ENCODE assay signal across 15 cellular contexts in genomic region chr2:9308186-9308955, GRCh38.
DNase-seq lines count a peak whose midpoint lies in the region; ATAC-seq and TF ChIP-seq lines count a peak whose summit lies in the region.
"Had no signal": no experiment of that assay in that cellular context is flagged by ENCODE, and none has a peak within 500 bp of the region (broad histone marks: within the 10 kb centered on the region; RNA-seq: fewer than 3 reads in every experiment).

No MANE protein-coding gene starts in this region.

- H3K36me3 ChIP-seq in GM23248 (ENCODE audit: low read depth) (no peaks in the 10 kb centered on the region), ascending aorta (no peaks in the 10 kb centered on the region), stomach smooth muscle (ENCODE audit: control insufficient read depth in 2 of 2, insufficient read depth in 2 of 2, low read length in 2 of 2) (no peaks in the 10 kb centered on the region), tibial nerve (no peaks in the 10 kb centered on the region), endodermal cell (ENCODE audit: control insufficient read depth, insufficient read depth, low read length) (no peaks in the 10 kb centered on the region)
- H3K36me3 ChIP-seq: adrenal gland, SJSA1 had no signal

- peaks cover 13% of the 10 kb centered on the region for H3K4me1 Mint-ChIP-seq in endodermal cell
- H3K4me1 Mint-ChIP-seq: B cell had no signal

- H4K20me1 ChIP-seq in GM23248 (ENCODE audit: insufficient read depth), result no peaks in the 10 kb centered on the region

- 86% methylated on average over 14 of the region's 14 CpGs for WGBS in GM23248 (ENCODE audit: low coverage in 1 of 2, low lambda C conversion rate in 2 of 2, missing lambda C conversion rate in 2 of 2), 2 experiments
- 79 to 85% methylated on average over 14 of the region's 14 CpGs for WGBS in tibial nerve, 2 donors
- WGBS in endodermal cell (ENCODE audit: insufficient coverage in 1 of 2, insufficient read length in 1 of 2), 2 experiments, result 86 to 92% methylated on average over 10 to 14 of the region's 14 CpGs

- H3K27me3 ChIP-seq in GM23248 (replicated peaks; ENCODE audit: insufficient read depth) (no peaks in the 10 kb centered on the region), ascending aorta (no peaks in the 10 kb centered on the region), stomach smooth muscle (ENCODE audit: control insufficient read depth in 1 of 2, insufficient read depth in 2 of 2, low read length in 2 of 2) (no peaks in the 10 kb centered on the region), tibial nerve (no peaks in the 10 kb centered on the region), endodermal cell (ENCODE audit: control insufficient read depth, insufficient read depth, low read length, poor library complexity, severe bottlenecking) (no peaks in the 10 kb centered on the region)
- H3K27me3 ChIP-seq: adrenal gland, SJSA1 had no signal

- no peak for ATAC-seq in GM18858 (IDR thresholded peaks at IDR 0.05; ENCODE audit: unreplicated experiment)

- intact Hi-C loops in ascending aorta (cut with DNase I), result no loop called here

- H3K4me3 ChIP-seq in GM23248 (no peak overlapping the region), ascending aorta (no peak overlapping the region), fibroblast of the aortic adventitia (ENCODE audit: low read depth, low read length) (no peak overlapping the region), stomach smooth muscle (ENCODE audit: low read length in 2 of 2) (no peak overlapping the region), tibial nerve (no peak overlapping the region), endodermal cell (ENCODE audit: low read length) (no peak overlapping the region)
- H3K4me3 ChIP-seq: adrenal gland, SJSA1 had no signal

- no peaks in the 10 kb centered on the region for H3K9me2 ChIP-seq in GM23248 (ENCODE audit: insufficient read depth)

- no peak overlapping the region for H2AFZ ChIP-seq in GM23248

- peaks cover 77% of the 10 kb centered on the region for H3K79me2 ChIP-seq in GM23248 (ENCODE audit: insufficient read depth)

- no peak for TF ChIP-seq EP300 in tibial nerve (IDR thresholded peaks at IDR 0.05)

- peaks cover 58% of the 10 kb centered on the region for H3F3A ChIP-seq in GM23248 (ENCODE audit: insufficient read depth)

- H3K4me3 Mint-ChIP-seq in endodermal cell, result no peak overlapping the region
- H3K4me3 Mint-ChIP-seq: B cell had no signal

- H3K27ac Mint-ChIP-seq in endodermal cell, result no peak overlapping the region
- H3K27ac Mint-ChIP-seq: B cell had no signal

- TF ChIP-seq CTCF in ascending aorta (IDR thresholded peaks at IDR 0.05) (no peak), fibroblast of the aortic adventitia (IDR thresholded peaks at IDR 0.05; ENCODE audit: insufficient read depth, low read length) (no peak), tibial nerve (IDR thresholded peaks at IDR 0.05) (no peak), endodermal cell (conservative IDR thresholded peaks at IDR 0.05) (no peak)

- H3K27ac ChIP-seq in GM23248, result peak overlapping the region; percentile 22; the same call in 1 of the 2 replicates
- H3K27ac ChIP-seq in ascending aorta, result peak overlapping the region; percentile 77 to 80
- H3K27ac ChIP-seq in stomach smooth muscle (ENCODE audit: low read length), result peak overlapping the region; percentile 71
- H3K27ac ChIP-seq in tibial nerve, result peak overlapping the region in 2 of 4 donors; percentile 16 to 61
- H3K27ac ChIP-seq in endodermal cell (ENCODE audit: low read depth, low read length), result no peak overlapping the region
- H3K27ac ChIP-seq: adrenal gland, SJSA1 had no signal

- no peaks in the 10 kb centered on the region for H3K27me3 Mint-ChIP-seq in endodermal cell (ENCODE audit: insufficient read depth)

- in situ Hi-C loops in GM23248 (cut with MboI), result no loop called here

- H3K9ac ChIP-seq in GM23248 (no peak overlapping the region), stomach smooth muscle (ENCODE audit: low read length in 2 of 2) (no peak overlapping the region), endodermal cell (ENCODE audit: extremely low read depth, low read length, poor library complexity, severe bottlenecking) (no peak overlapping the region)

- H3K9me3 ChIP-seq in GM23248 (ENCODE audit: low read depth) (no peaks in the 10 kb centered on the region), ascending aorta (no peaks in the 10 kb centered on the region), stomach smooth muscle (ENCODE audit: control insufficient read depth in 2 of 2, low read length in 2 of 2) (no peaks in the 10 kb centered on the region), tibial nerve (no peaks in the 10 kb centered on the region), endodermal cell (ENCODE audit: control insufficient read depth, low read length) (no peaks in the 10 kb centered on the region)
- H3K9me3 ChIP-seq: adrenal gland, SJSA1 had no signal

- peak; percentile 73 for DNase-seq in GM23248
- DNase-seq in ascending aorta (ENCODE audit: low spot score in 2 of 2), result peak in 1 of 2 donors; percentile 77
- peak; percentile 46 for DNase-seq in fibroblast of the aortic adventitia (ENCODE audit: low read depth)
- no peak for DNase-seq in activated CD4-positive, CD25-positive, alpha-beta regulatory T cell (lab: John Stamatoyannopoulos, UW)
- no peak for DNase-seq in tibial nerve (ENCODE audit: low spot score in 2 of 2)
- DNase-seq in endodermal cell, result no peak
- DNase-seq: activated CD4-positive, alpha-beta T cell treated with anti-CD3 and anti-CD28 coated beads, Interleukin-2, amount 50 U/mL, for 4 hours; adrenal gland; dermis blood vessel endothelial cell; NCI-H2171; stimulated activated naive CD4-positive, alpha-beta T cell treated with Interleukin-2 at 50 U/mL for 16 hours had no signal

- no peak overlapping the region for H3K4me2 ChIP-seq in GM23248 (ENCODE audit: unreplicated experiment)

- TF ChIP-seq POLR2A in tibial nerve (IDR thresholded peaks at IDR 0.05), result no peak

- H3K36me3 Mint-ChIP-seq in endodermal cell (ENCODE audit: low read depth), result no peaks in the 10 kb centered on the region

- no peaks in the 10 kb centered on the region for H3K9me3 Mint-ChIP-seq in endodermal cell

- peaks cover 46% of the 10 kb centered on the region for H3K4me1 ChIP-seq in GM23248 (ENCODE audit: insufficient read depth)
- peaks cover 10 to 61% of the 10 kb centered on the region in 2 donors for H3K4me1 ChIP-seq in ascending aorta
- peaks cover 60% of the 10 kb centered on the region for H3K4me1 ChIP-seq in stomach smooth muscle (ENCODE audit: control insufficient read depth, insufficient read depth, low read length)
- peaks cover 5 to 74% (median 30%) of the 10 kb centered on the region in 4 donors for H3K4me1 ChIP-seq in tibial nerve
- no peaks in the 10 kb centered on the region for H3K4me1 ChIP-seq in endodermal cell (ENCODE audit: control insufficient read depth, insufficient read depth, low read length)

Comparison
In these comparisons a context has a peak if more than half of its experiments do, and no peak if none do; other contexts are left out.
1. DNase-seq: peak in GM23248 (single experiment) and fibroblast of the aortic adventitia (single experiment); none in activated CD4-positive, CD25-positive, alpha-beta regulatory T cell (0 of 4), tibial nerve (0 of 2) and endodermal cell (single experiment).